In genomic region chr1:48203287-48203900, GRCh38 we compare ENCODE assay signal across 9 cellular contexts. TPM values are rescaled to one million over a fixed set of nuclear protein-coding genes. Genes with fewer than 3 reads are reported as not detected.
DNase-seq lines count a peak whose midpoint lies in the region; ATAC-seq and TF ChIP-seq lines count a peak whose summit lies in the region.
"Had no signal": no experiment of that assay in that cellular context is flagged by ENCODE, and none has a peak within 500 bp of the region (broad histone marks: within the 10 kb centered on the region; RNA-seq: fewer than 3 reads in every experiment).

No MANE protein-coding gene starts in this region.

- intact Hi-C loops in MCF 10A (cut with micrococcal nuclease), result loop anchor here (2.0 to 5.0 kb wide), 2 partner anchors 206 to 465 kb away; partner anchors contain the start of gene TRABD2B

- no TSS peak for BruUV-seq in MCF 10A (replicated peaks; lab: Mats Ljungman, UMichigan)

- H3K18ac ChIP-seq in mesenchymal stem cell (ENCODE audit: low read depth in 1 of 2, low read length in 2 of 2), result no peak overlapping the region

- no peak overlapping the region for H2BK5ac ChIP-seq in mesenchymal stem cell (ENCODE audit: low read depth, low read length, poor library complexity, severe bottlenecking)

- no peak overlapping the region for H4K8ac ChIP-seq in mesenchymal stem cell (ENCODE audit: low read length)

- H3K14ac ChIP-seq in mesenchymal stem cell (ENCODE audit: low read length in 2 of 2), result no peak overlapping the region

- H2BK12ac ChIP-seq in mesenchymal stem cell (ENCODE audit: low read length in 2 of 2), result no peak overlapping the region

- no peaks in the 10 kb centered on the region for H3K36me3 Mint-ChIP-seq in MCF 10A (ENCODE audit: insufficient read depth, unreplicated experiment)

- H3K27ac ChIP-seq in mesenchymal stem cell (ENCODE audit: low read length, poor library complexity, severe bottlenecking) (no peak overlapping the region), substantia nigra (ENCODE audit: low read depth, low read length, poor library complexity, severe bottlenecking) (no peak overlapping the region)
- H3K27ac ChIP-seq: SK-N-MC had no signal

- H3K4me3 Mint-ChIP-seq in MCF 10A (ENCODE audit: unreplicated experiment), result no peak overlapping the region

- peak; percentile 27 for DNase-seq in DMS114 treated with DMSO at 0.1 percent for 48 hours (lab: John Stamatoyannopoulos, UW; ENCODE audit: unreplicated experiment)
- DNase-seq in NCI-H1694 (lab: John Stamatoyannopoulos, UW), result peak; percentile 28
- peak; percentile 62 for DNase-seq in MCF 10A (ENCODE audit: unreplicated experiment)
- DNase-seq in mesenchymal stem cell, result peak; percentile 34
- DNase-seq in substantia nigra (lab: John Stamatoyannopoulos, UW), result no peak
- no peak for DNase-seq in putamen (ENCODE audit: low spot score)

- peaks cover 48% of the 10 kb centered on the region for H3K4me1 Mint-ChIP-seq in MCF 10A (ENCODE audit: insufficient read depth, unreplicated experiment)

- no peak overlapping the region for H2AFZ ChIP-seq in mesenchymal stem cell (ENCODE audit: low read depth, low read length)

- no peaks in the 10 kb centered on the region for H3K9me3 Mint-ChIP-seq in MCF 10A (ENCODE audit: unreplicated experiment)

- H3K36me3 ChIP-seq in mesenchymal stem cell (ENCODE audit: control insufficient read depth in 1 of 2, insufficient read depth in 2 of 2, low read depth in 1 of 2, low read length in 2 of 2), result no peaks in the 10 kb centered on the region

- POLR2A ChIA-PET in MCF 10A (lab: Yijun Ruan, JAX), result interaction anchor here (0.6 to 4.7 kb wide), 11 partner anchors 8 to 899 kb away, joined by 3 to 27 read pairs (median 5); no protein-coding TSS in a partner anchor

- H3K4ac ChIP-seq in mesenchymal stem cell (ENCODE audit: low read depth in 1 of 2, low read length in 2 of 2), result no peak overlapping the region

- H2AK5ac ChIP-seq in mesenchymal stem cell (ENCODE audit: low read length, severe bottlenecking), result no peak overlapping the region

- H3K79me1 ChIP-seq in mesenchymal stem cell (replicated peaks; ENCODE audit: low read length, poor library complexity, severe bottlenecking), result no peaks in the 10 kb centered on the region

- no peak overlapping the region for H2BK15ac ChIP-seq in mesenchymal stem cell (ENCODE audit: low read depth, poor library complexity, severe bottlenecking)

- H3K9me3 ChIP-seq in mesenchymal stem cell (ENCODE audit: control insufficient read depth, low read length), result no peaks in the 10 kb centered on the region

- CTCF ChIA-PET in MCF 10A (lab: Yijun Ruan, JAX), result interaction anchor here (0.6 to 10.0 kb wide), 45 partner anchors 9 to 1015 kb away, joined by 3 to 198 read pairs (median 5); no protein-coding TSS in a partner anchor

- H4K91ac ChIP-seq in mesenchymal stem cell (ENCODE audit: low read length), result no peak overlapping the region

- H3K27me3 ChIP-seq in mesenchymal stem cell (ENCODE audit: control insufficient read depth in 1 of 2, insufficient read depth in 1 of 2, low read length in 2 of 2), result peaks cover 0 to 73% of the 10 kb centered on the region in 2 experiments

- 93% methylated on average over 2 of the region's 3 CpGs for WGBS in mesenchymal stem cell

- TF ChIP-seq CTCF in MCF 10A (IDR thresholded peaks at IDR 0.05; ENCODE audit: unreplicated experiment), result peak; percentile 67

- ATAC-seq in GM21423 (IDR thresholded peaks at IDR 0.05; ENCODE audit: unreplicated experiment), result peak; percentile 56
- no peak for ATAC-seq in HG02840 (IDR thresholded peaks at IDR 0.05; ENCODE audit: low FRiP score, unreplicated experiment)

- H3K27ac Mint-ChIP-seq in MCF 10A (ENCODE audit: low read depth, unreplicated experiment), result no peak overlapping the region

- H3K4me1 ChIP-seq in mesenchymal stem cell (ENCODE audit: control insufficient read depth, insufficient read depth, low read depth, low read length), result no peaks in the 10 kb centered on the region

- H2BK120ac ChIP-seq in mesenchymal stem cell (ENCODE audit: low read depth, low read length), result no peak overlapping the region

- no peaks in the 10 kb centered on the region for H3K27me3 Mint-ChIP-seq in MCF 10A (ENCODE audit: insufficient read depth, unreplicated experiment)

- H3K4me2 ChIP-seq in mesenchymal stem cell (ENCODE audit: low read length, poor library complexity, severe bottlenecking), result no peak overlapping the region

- no peak overlapping the region for H3K23ac ChIP-seq in mesenchymal stem cell (ENCODE audit: low read length in 2 of 2)

- H3K9ac ChIP-seq in mesenchymal stem cell (ENCODE audit: low read length), result no peak overlapping the region

- H3K4me3 ChIP-seq in mesenchymal stem cell (ENCODE audit: insufficient read depth in 1 of 2, low read depth in 1 of 2, low read length in 2 of 2), result no peak overlapping the region
- H3K4me3 ChIP-seq: SK-N-MC had no signal

RNA-seq across cellular contexts. Expression of gene SLC5A9, which starts 19.1 kb away (rescaled TPM):
- not detected in 2 replicates for total RNA-seq in MCF 10A (2022)
- not detected for polyA plus RNA-seq in mesenchymal stem cell (2013, experiment 1 of 2)
- not detected for polyA plus RNA-seq in mesenchymal stem cell (2013, experiment 2 of 2)

Comparison
In these comparisons a context has a peak if more than half of its experiments do, and no peak if none do; other contexts are left out.
1. DNase-seq: peak in DMS114 treated with DMSO at 0.1 percent for 48 hours (single experiment), NCI-H1694 (single experiment), MCF 10A (single experiment) and mesenchymal stem cell (single experiment); none in substantia nigra (0 of 49) and putamen (single experiment).